ENCODE assay signal across 13 cellular contexts in genomic region chr2:232204457-232204931, GRCh38.
DNase-seq lines count a peak whose midpoint lies in the region; ATAC-seq and TF ChIP-seq lines count a peak whose summit lies in the region.
"Had no signal": no experiment of that assay in that cellular context is flagged by ENCODE, and none has a peak within 500 bp of the region (broad histone marks: within the 10 kb centered on the region; RNA-seq: fewer than 3 reads in every experiment).

No MANE protein-coding gene starts in this region.

- H3K4me3 ChIP-seq in astrocyte of the spinal cord (ENCODE audit: low read depth, low read length), result no peak overlapping the region
- H3K4me3 ChIP-seq: tibial artery had no signal

- no peak overlapping the region for H3K4me3 Mint-ChIP-seq in mesothelial cell of epicardium
- H3K4me3 Mint-ChIP-seq: activated naive CD8-positive, alpha-beta T cell treated with anti-CD3 and anti-CD28 coated beads, Interleukin-2, amount 50 U/mL, for 24 hours; T-helper 1 cell treated with Interleukin-12 subunit alpha and Interleukin-12 subunit beta and Interleukin-4 antibody, amounts not matched to agents 30 μg/mL and 1 μg/mL, for 36 hours had no signal

- no peak overlapping the region for H3K27ac Mint-ChIP-seq in mesothelial cell of epicardium
- H3K27ac Mint-ChIP-seq: activated naive CD8-positive, alpha-beta T cell treated with anti-CD3 and anti-CD28 coated beads, Interleukin-2, amount 50 U/mL, for 24 hours; T-helper 1 cell treated with Interleukin-12 subunit alpha and Interleukin-12 subunit beta and Interleukin-4 antibody, amounts not matched to agents 30 μg/mL and 1 μg/mL, for 36 hours had no signal

- H3K36me3 Mint-ChIP-seq in mesothelial cell of epicardium, result peaks cover 16% of the 10 kb centered on the region

- no peaks in the 10 kb centered on the region for H3K4me1 Mint-ChIP-seq in mesothelial cell of epicardium
- H3K4me1 Mint-ChIP-seq: activated naive CD8-positive, alpha-beta T cell treated with anti-CD3 and anti-CD28 coated beads, Interleukin-2, amount 50 U/mL, for 24 hours had no signal

- H3K27me3 Mint-ChIP-seq in mesothelial cell of epicardium (ENCODE audit: low read depth), result no peaks in the 10 kb centered on the region
- H3K27me3 Mint-ChIP-seq: activated naive CD8-positive, alpha-beta T cell treated with anti-CD3 and anti-CD28 coated beads, Interleukin-2, amount 50 U/mL, for 24 hours had no signal

- peak; percentile 68 for DNase-seq in Caki2 (ENCODE audit: low read depth)
- peak; percentile 81 for DNase-seq in astrocyte of the spinal cord (ENCODE audit: low read depth, low spot score)
- DNase-seq in islet precursor cell, result peak; percentile 66
- DNase-seq in putamen (ENCODE audit: low spot score), result peak; percentile 4
- no peak for DNase-seq in stimulated activated CD4-positive, alpha-beta T cell treated with anti-CD3 and anti-CD28 coated beads, Interleukin-4, amount 100 ng/mL, for 4 hours
- DNase-seq in mesothelial cell of epicardium (ENCODE audit: low spot score in 2 of 2, unreplicated experiment in 2 of 2), result no peak
- DNase-seq: activated naive CD8-positive, alpha-beta T cell treated with anti-CD3 and anti-CD28 coated beads, Interleukin-2, amount 50 U/mL, for 24 hours; IMR-90; NCI-H1930; tibial artery had no signal

- in situ Hi-C loops in Caki2 (cut with HindIII; ENCODE audit: low pct_unique_long_range_greater_than_20kb, low sequenced_read_pairs), result no loop called here
- in situ Hi-C loops in astrocyte of the spinal cord (cut with HindIII; ENCODE audit: low sequenced_read_pairs), result no loop called here

- TF ChIP-seq CTCF in astrocyte of the spinal cord (IDR thresholded peaks at IDR 0.05; ENCODE audit: low read depth, low read length) (no peak), mesothelial cell of epicardium (IDR thresholded peaks at IDR 0.05; ENCODE audit: unreplicated experiment) (no peak)

- no peak for ATAC-seq in HG02588 (IDR thresholded peaks at IDR 0.05; ENCODE audit: unreplicated experiment)
- ATAC-seq in GM21360 (IDR thresholded peaks at IDR 0.05; ENCODE audit: unreplicated experiment), result no peak

- no peaks in the 10 kb centered on the region for H3K9me3 Mint-ChIP-seq in mesothelial cell of epicardium
- H3K9me3 Mint-ChIP-seq: activated naive CD8-positive, alpha-beta T cell treated with anti-CD3 and anti-CD28 coated beads, Interleukin-2, amount 50 U/mL, for 24 hours; T-helper 1 cell treated with Interleukin-12 subunit alpha and Interleukin-12 subunit beta and Interleukin-4 antibody, amounts not matched to agents 30 μg/mL and 1 μg/mL, for 36 hours had no signal

Comparison
In these comparisons a context has a peak if more than half of its experiments do, and no peak if none do; other contexts are left out.
1. DNase-seq: peak in Caki2 (single experiment), astrocyte of the spinal cord (single experiment), islet precursor cell (single experiment) and putamen (single experiment); none in stimulated activated CD4-positive, alpha-beta T cell treated with anti-CD3 and anti-CD28 coated beads, Interleukin-4, amount 100 ng/mL, for 4 hours (0 of 2) and mesothelial cell of epicardium (0 of 2).